10 cellular contexts compared by ENCODE assay signal in the genomic region with DNA sequence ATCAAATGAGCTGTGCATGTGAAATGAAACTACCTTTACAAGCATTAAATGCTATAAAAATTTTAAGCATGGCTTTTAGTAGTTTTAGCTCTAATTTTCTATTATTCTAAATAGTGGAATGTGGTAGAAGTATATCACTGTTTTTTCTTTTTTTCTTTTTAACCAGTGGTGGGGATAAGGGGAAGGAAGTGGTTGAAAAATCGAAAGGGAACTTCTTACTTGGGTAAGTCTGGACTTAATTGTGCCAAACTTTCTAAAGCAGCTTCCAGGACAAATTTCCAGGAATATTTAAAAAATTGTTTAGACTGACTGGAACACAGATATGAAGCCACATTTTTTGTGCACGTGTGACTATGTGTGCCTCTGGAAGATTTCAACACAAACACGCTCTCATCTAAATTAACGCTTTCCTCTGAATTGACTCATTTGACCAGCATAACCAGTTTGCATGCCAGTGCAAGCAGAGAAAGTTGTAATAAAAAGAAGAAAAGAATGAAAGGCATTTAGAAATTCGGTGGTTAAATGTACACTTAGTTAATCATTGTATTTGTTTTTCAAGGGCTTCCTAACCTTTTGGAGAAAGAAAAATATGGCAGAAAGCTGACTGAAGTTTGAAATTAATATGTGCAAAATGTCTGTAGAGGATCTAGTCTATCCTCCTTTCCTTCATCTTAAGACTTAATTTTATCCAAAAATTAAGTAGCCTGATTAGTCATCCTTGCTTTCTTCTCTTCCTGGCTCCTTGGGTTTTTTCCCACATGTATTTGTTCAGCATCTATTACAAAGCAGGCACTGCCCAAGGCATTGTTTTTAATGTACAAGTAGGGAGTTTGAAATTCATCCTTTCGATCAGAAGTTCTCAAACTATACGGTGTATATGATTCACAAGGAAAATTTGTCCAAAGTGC. TPM values are rescaled to one million over a fixed set of nuclear protein-coding genes. Genes with fewer than 3 reads are reported as not detected.
DNase-seq lines count a peak whose midpoint lies in the region; ATAC-seq and TF ChIP-seq lines count a peak whose summit lies in the region.
"Had no signal": no experiment of that assay in that cellular context is flagged by ENCODE, and none has a peak within 500 bp of the region (broad histone marks: within the 10 kb centered on the region; RNA-seq: fewer than 3 reads in every experiment).

No MANE protein-coding gene starts in this region.

- DNase-seq in AG09309 (ENCODE audit: low read depth) (peak; percentile 91), MCF 10A (ENCODE audit: unreplicated experiment) (peak; percentile 60), lower lobe of right lung (no peak), middle frontal gyrus (ENCODE audit: extremely low spot score, low spot score) (no peak)
- DNase-seq in central memory CD4-positive, alpha-beta T cell: no peak
- no peak for DNase-seq in stimulated activated naive B cell treated with anti-CD40 and anti-IgM and Interleukin-4, amounts not matched to agents 10 μg/mL and 1 μg/mL and 100 μg/mL, for 72 hours
- DNase-seq: head of caudate nucleus, T-helper 1 cell had no signal

- H3K4me3 Mint-ChIP-seq in IgD-negative memory B cell: no peak overlapping the region
- peak overlapping the region; percentile 61 for H3K4me3 Mint-ChIP-seq in MCF 10A (ENCODE audit: unreplicated experiment)
- H3K4me3 Mint-ChIP-seq in stimulated activated naive B cell treated with anti-CD40 and anti-IgM and Interleukin-4, amounts not matched to agents 10 μg/mL and 1 μg/mL and 100 μg/mL, for 72 hours: no peak overlapping the region

- H3K27ac Mint-ChIP-seq in IgD-negative memory B cell (peak overlapping the region in 2 of 3 donors; percentile 28 to 59), MCF 10A (ENCODE audit: low read depth, unreplicated experiment) (peak overlapping the region; percentile 93)
- H3K27ac Mint-ChIP-seq in stimulated activated naive B cell treated with anti-CD40 and anti-IgM and Interleukin-4, amounts not matched to agents 10 μg/mL and 1 μg/mL and 100 μg/mL, for 72 hours: no peak overlapping the region

- H3K27me3 ChIP-seq in lower lobe of right lung (ENCODE audit: low read depth): no peaks in the 10 kb centered on the region

- H3K27me3 Mint-ChIP-seq in IgD-negative memory B cell (peaks cover 2% of the 10 kb centered on the region), MCF 10A (ENCODE audit: insufficient read depth, unreplicated experiment) (no peaks in the 10 kb centered on the region)
- peaks cover 15 to 18% of the 10 kb centered on the region in 2 donors for H3K27me3 Mint-ChIP-seq in stimulated activated naive B cell treated with anti-CD40 and anti-IgM and Interleukin-4, amounts not matched to agents 10 μg/mL and 1 μg/mL and 100 μg/mL, for 72 hours

- TF ChIP-seq CTCF in AG09309 (IDR thresholded peaks at IDR 0.05; ENCODE audit: control insufficient read depth, insufficient read depth, low read depth, low read length, missing control alignments): no peak
- TF ChIP-seq CTCF in MCF 10A (IDR thresholded peaks at IDR 0.05; ENCODE audit: unreplicated experiment): no peak
- no peak for TF ChIP-seq CTCF in lower lobe of right lung (IDR thresholded peaks at IDR 0.05)

- H3K9me3 ChIP-seq in lower lobe of right lung: no peaks in the 10 kb centered on the region

- peaks cover 4 to 11% (median 9%) of the 10 kb centered on the region in 3 donors for H3K4me1 Mint-ChIP-seq in IgD-negative memory B cell
- H3K4me1 Mint-ChIP-seq in MCF 10A (ENCODE audit: insufficient read depth, unreplicated experiment): peaks cover 25% of the 10 kb centered on the region
- H3K4me1 Mint-ChIP-seq in stimulated activated naive B cell treated with anti-CD40 and anti-IgM and Interleukin-4, amounts not matched to agents 10 μg/mL and 1 μg/mL and 100 μg/mL, for 72 hours: peaks cover 4 to 6% of the 10 kb centered on the region in 2 donors

- H3K9me3 Mint-ChIP-seq in IgD-negative memory B cell (no peaks in the 10 kb centered on the region), MCF 10A (ENCODE audit: unreplicated experiment) (no peaks in the 10 kb centered on the region)
- H3K9me3 Mint-ChIP-seq in stimulated activated naive B cell treated with anti-CD40 and anti-IgM and Interleukin-4, amounts not matched to agents 10 μg/mL and 1 μg/mL and 100 μg/mL, for 72 hours: peaks cover 0 to 3% of the 10 kb centered on the region in 2 donors

- POLR2A ChIA-PET in MCF 10A (lab: Yijun Ruan, JAX): interaction anchor here (0.7 to 8.8 kb wide), 7 partner anchors 8 to 76 kb away, joined by 3 to 134 read pairs (median 6); partner anchors contain the start of gene YTHDC1

- H3K4me1 ChIP-seq in lower lobe of right lung: no peaks in the 10 kb centered on the region

- H3K36me3 ChIP-seq in lower lobe of right lung: no peaks in the 10 kb centered on the region

- ATAC-seq in lower lobe of right lung (peak; percentile 50 to 57), HG03196 (IDR thresholded peaks at IDR 0.05; ENCODE audit: unreplicated experiment) (no peak)
- no peak for ATAC-seq in stimulated activated naive B cell treated with anti-CD40 and anti-IgM and Interleukin-4, amounts not matched to agents 10 μg/mL and 1 μg/mL and 100 μg/mL, for 72 hours (replicated peaks)

- H3K36me3 Mint-ChIP-seq in IgD-negative memory B cell (peaks cover 1% of the 10 kb centered on the region), MCF 10A (ENCODE audit: insufficient read depth, unreplicated experiment) (no peaks in the 10 kb centered on the region)
- H3K36me3 Mint-ChIP-seq in stimulated activated naive B cell treated with anti-CD40 and anti-IgM and Interleukin-4, amounts not matched to agents 10 μg/mL and 1 μg/mL and 100 μg/mL, for 72 hours: no peaks in the 10 kb centered on the region

- H3K4me3 ChIP-seq in AG09309 (ENCODE audit: control insufficient read depth, low read depth, low read length): no peak overlapping the region; the same call in 1 of the 2 replicates
- H3K4me3 ChIP-seq in lower lobe of right lung: no peak overlapping the region

- BruUV-seq in MCF 10A (replicated peaks; lab: Mats Ljungman, UMichigan): no TSS peak

- no peak overlapping the region for H3K27ac ChIP-seq in lower lobe of right lung

- CTCF ChIA-PET in MCF 10A (lab: Yijun Ruan, JAX): no interaction called here

- intact Hi-C loops in MCF 10A (cut with micrococcal nuclease): loop anchor here (1.0 kb wide), 1 partner anchor 20 kb away; no protein-coding TSS in a partner anchor
- intact Hi-C loops in lower lobe of right lung (cut with DNase I): no loop called here

RNA-seq across cellular contexts. Expression of gene YTHDC1, which starts 18.9 kb away (rescaled TPM):
- polyA plus RNA-seq in IgD-negative memory B cell: 53.0 TPM
- total RNA-seq in MCF 10A (2022) (117 and 123 TPM in 2 replicates), lower lobe of right lung (77.2 TPM)

Comparison
In these comparisons a context has a peak if more than half of its experiments do, and no peak if none do; other contexts are left out.
1. DNase-seq: peak in AG09309 (single experiment) and MCF 10A (single experiment); none in lower lobe of right lung (single experiment), central memory CD4-positive, alpha-beta T cell (single experiment), middle frontal gyrus (single experiment) and stimulated activated naive B cell treated with anti-CD40 and anti-IgM and Interleukin-4, amounts not matched to agents 10 μg/mL and 1 μg/mL and 100 μg/mL, for 72 hours (single experiment).
2. ATAC-seq: peak in lower lobe of right lung (2 of 2); none in HG03196 (single experiment) and stimulated activated naive B cell treated with anti-CD40 and anti-IgM and Interleukin-4, amounts not matched to agents 10 μg/mL and 1 μg/mL and 100 μg/mL, for 72 hours (0 of 2).